Comparison of ENCODE assay signal across 1 cellular context in genomic region chr17:7048968-7049367, GRCh38.
TF ChIP-seq lines count a peak whose summit lies in the region.

No MANE protein-coding gene starts in this region.

TF ChIP-seq in GM23338, 12 proteins besides CTCF, POLR2A, EP300 and RAD21:
- TF ChIP-seq ZNF462 (CRISPR knock-in tag; IDR thresholded peaks at IDR 0.05) (no peak), POLR2AphosphoS5 (IDR thresholded peaks at IDR 0.05; ENCODE audit: low read depth) (no peak), STAT1 (IDR thresholded peaks at IDR 0.05; ENCODE audit: unreplicated experiment) (no peak), JUNB (IDR thresholded peaks at IDR 0.05; ENCODE audit: unreplicated experiment) (no peak), REST (IDR thresholded peaks at IDR 0.05; ENCODE audit: unreplicated experiment) (no peak)
